Comparison of ENCODE assay signal across 17 cellular contexts in genomic region chr21:46063734-46064680, GRCh38. TPM values are rescaled to one million over a fixed set of nuclear protein-coding genes. Genes with fewer than 3 reads are reported as not detected.
DNase-seq lines count a peak whose midpoint lies in the region; ATAC-seq and TF ChIP-seq lines count a peak whose summit lies in the region.
"Had no signal": no experiment of that assay in that cellular context is flagged by ENCODE, and none has a peak within 500 bp of the region (broad histone marks: within the 10 kb centered on the region; RNA-seq: fewer than 3 reads in every experiment).

No MANE protein-coding gene starts in this region.

- H3K27ac Mint-ChIP-seq in activated naive CD8-positive, alpha-beta T cell treated with anti-CD3 and anti-CD28 coated beads, Interleukin-2, amount 10 ng/mL, durations not matched to agents 7 days and 5 days, result peak overlapping the region; percentile 11
- H3K27ac Mint-ChIP-seq in activated naive CD8-positive, alpha-beta T cell treated with anti-CD3 and anti-CD28 coated beads, Interleukin-2, amount 50 U/mL, for 24 hours, result no peak overlapping the region
- H3K27ac Mint-ChIP-seq in CD4-positive, alpha-beta T cell, result no peak overlapping the region
- no peak overlapping the region for H3K27ac Mint-ChIP-seq in stimulated activated effector memory CD8-positive, alpha-beta T cell treated with anti-CD3 and anti-CD28 coated beads, Interleukin-12 subunit alpha, Interleukin-12 subunit beta, amount 100 ng/mL, for 72 hours
- H3K27ac Mint-ChIP-seq: CD8-positive, alpha-beta memory T cell; immature natural killer cell had no signal

- DNase-seq in activated naive CD8-positive, alpha-beta T cell treated with anti-CD3 and anti-CD28 coated beads, Interleukin-2, amount 10 ng/mL, durations not matched to agents 7 days and 5 days, result no peak
- DNase-seq in activated naive CD8-positive, alpha-beta T cell treated with anti-CD3 and anti-CD28 coated beads, Interleukin-2, amount 50 U/mL, for 24 hours, result no peak
- DNase-seq in islet precursor cell, result peak; percentile 43
- peak; percentile 74 for DNase-seq in posterior vena cava (ENCODE audit: low spot score)
- DNase-seq in CD4-positive, alpha-beta T cell, result no peak
- DNase-seq in nucleus accumbens (lab: John Stamatoyannopoulos, UW), result no peak
- DNase-seq in stimulated activated effector memory CD8-positive, alpha-beta T cell treated with anti-CD3 and anti-CD28 coated beads, Interleukin-12 subunit alpha, Interleukin-12 subunit beta, amount 100 ng/mL, for 72 hours (ENCODE audit: low spot score in 2 of 2), result no peak
- no peak for DNase-seq in superior temporal gyrus (ENCODE audit: extremely low spot score)
- DNase-seq: activated gamma-delta T cell; glutamatergic neuron; immature natural killer cell; NCI-H2107; NCI-H748 treated with DMSO at 0.1 percent for 48 hours; stimulated activated CD4-positive, alpha-beta T cell treated with anti-CD3 and anti-CD28 coated beads, Interleukin-4, amount 100 ng/mL, for 4 hours had no signal

- peaks cover 26% of the 10 kb centered on the region for H3K27me3 ChIP-seq in CD4-positive, alpha-beta T cell (ENCODE audit: control insufficient read depth, insufficient read depth, low read length)
- H3K27me3 ChIP-seq: upper lobe of left lung had no signal

- no peaks in the 10 kb centered on the region for H3K36me3 Mint-ChIP-seq in activated naive CD8-positive, alpha-beta T cell treated with anti-CD3 and anti-CD28 coated beads, Interleukin-2, amount 10 ng/mL, durations not matched to agents 7 days and 5 days
- no peaks in the 10 kb centered on the region for H3K36me3 Mint-ChIP-seq in activated naive CD8-positive, alpha-beta T cell treated with anti-CD3 and anti-CD28 coated beads, Interleukin-2, amount 50 U/mL, for 24 hours (ENCODE audit: low read depth)
- H3K36me3 Mint-ChIP-seq in CD4-positive, alpha-beta T cell (ENCODE audit: low read depth), result no peaks in the 10 kb centered on the region
- peaks cover 5% of the 10 kb centered on the region for H3K36me3 Mint-ChIP-seq in stimulated activated effector memory CD8-positive, alpha-beta T cell treated with anti-CD3 and anti-CD28 coated beads, Interleukin-12 subunit alpha, Interleukin-12 subunit beta, amount 100 ng/mL, for 72 hours
- H3K36me3 Mint-ChIP-seq: CD8-positive, alpha-beta memory T cell; immature natural killer cell had no signal

- POLR2A ChIA-PET in activated naive CD8-positive, alpha-beta T cell treated with anti-CD3 and anti-CD28 coated beads, Interleukin-2, amount 10 ng/mL, durations not matched to agents 7 days and 5 days (lab: Charles Lee), result no interaction called here
- POLR2A ChIA-PET in CD4-positive, alpha-beta T cell (lab: Charles Lee), result no interaction called here

- intact Hi-C loops in posterior vena cava (cut with DNase I), result no loop called here
- intact Hi-C loops in CD4-positive, alpha-beta T cell (cut with DNase I, micrococcal nuclease), result no loop called here

- no peaks in the 10 kb centered on the region for H3K9me3 ChIP-seq in CD4-positive, alpha-beta T cell (ENCODE audit: control insufficient read depth, low read length)

- ATAC-seq in activated naive CD8-positive, alpha-beta T cell treated with anti-CD3 and anti-CD28 coated beads, Interleukin-2, amount 10 ng/mL, durations not matched to agents 7 days and 5 days (ENCODE audit: low read depth), result no peak
- ATAC-seq in activated naive CD8-positive, alpha-beta T cell treated with anti-CD3 and anti-CD28 coated beads, Interleukin-2, amount 50 U/mL, for 24 hours, result no peak
- no peak for ATAC-seq in CD4-positive, alpha-beta T cell (ENCODE audit: poor library complexity)
- ATAC-seq in stimulated activated effector memory CD8-positive, alpha-beta T cell treated with anti-CD3 and anti-CD28 coated beads, Interleukin-12 subunit alpha, Interleukin-12 subunit beta, amount 100 ng/mL, for 72 hours, result no peak
- ATAC-seq: Panc1 had no signal

- H3K9me3 Mint-ChIP-seq in activated naive CD8-positive, alpha-beta T cell treated with anti-CD3 and anti-CD28 coated beads, Interleukin-2, amount 10 ng/mL, durations not matched to agents 7 days and 5 days, result peaks cover 16% of the 10 kb centered on the region
- peaks cover 11% of the 10 kb centered on the region for H3K9me3 Mint-ChIP-seq in activated naive CD8-positive, alpha-beta T cell treated with anti-CD3 and anti-CD28 coated beads, Interleukin-2, amount 50 U/mL, for 24 hours
- no peaks in the 10 kb centered on the region for H3K9me3 Mint-ChIP-seq in CD4-positive, alpha-beta T cell
- no peaks in the 10 kb centered on the region for H3K9me3 Mint-ChIP-seq in stimulated activated effector memory CD8-positive, alpha-beta T cell treated with anti-CD3 and anti-CD28 coated beads, Interleukin-12 subunit alpha, Interleukin-12 subunit beta, amount 100 ng/mL, for 72 hours

- no peak overlapping the region for H3K27ac ChIP-seq in CD4-positive, alpha-beta T cell (ENCODE audit: low read depth, low read length)

- H3K27me3 Mint-ChIP-seq in activated naive CD8-positive, alpha-beta T cell treated with anti-CD3 and anti-CD28 coated beads, Interleukin-2, amount 10 ng/mL, durations not matched to agents 7 days and 5 days, result no peaks in the 10 kb centered on the region
- peaks cover 24% of the 10 kb centered on the region for H3K27me3 Mint-ChIP-seq in activated naive CD8-positive, alpha-beta T cell treated with anti-CD3 and anti-CD28 coated beads, Interleukin-2, amount 50 U/mL, for 24 hours
- H3K27me3 Mint-ChIP-seq in CD4-positive, alpha-beta T cell, result peaks cover 56% of the 10 kb centered on the region

- no peak overlapping the region for H3K4me3 Mint-ChIP-seq in activated naive CD8-positive, alpha-beta T cell treated with anti-CD3 and anti-CD28 coated beads, Interleukin-2, amount 10 ng/mL, durations not matched to agents 7 days and 5 days
- H3K4me3 Mint-ChIP-seq in activated naive CD8-positive, alpha-beta T cell treated with anti-CD3 and anti-CD28 coated beads, Interleukin-2, amount 50 U/mL, for 24 hours, result no peak overlapping the region
- no peak overlapping the region for H3K4me3 Mint-ChIP-seq in CD4-positive, alpha-beta T cell
- H3K4me3 Mint-ChIP-seq in stimulated activated effector memory CD8-positive, alpha-beta T cell treated with anti-CD3 and anti-CD28 coated beads, Interleukin-12 subunit alpha, Interleukin-12 subunit beta, amount 100 ng/mL, for 72 hours, result no peak overlapping the region
- H3K4me3 Mint-ChIP-seq: CD8-positive, alpha-beta memory T cell; immature natural killer cell had no signal

- CTCF ChIA-PET in CD4-positive, alpha-beta T cell (lab: Charles Lee), result no interaction called here

- no peak for TF ChIP-seq CTCF in CD4-positive, alpha-beta T cell (IDR thresholded peaks at IDR 0.05)

- peaks cover 9% of the 10 kb centered on the region for H3K4me1 Mint-ChIP-seq in activated naive CD8-positive, alpha-beta T cell treated with anti-CD3 and anti-CD28 coated beads, Interleukin-2, amount 10 ng/mL, durations not matched to agents 7 days and 5 days
- H3K4me1 Mint-ChIP-seq in activated naive CD8-positive, alpha-beta T cell treated with anti-CD3 and anti-CD28 coated beads, Interleukin-2, amount 50 U/mL, for 24 hours, result peaks cover 55% of the 10 kb centered on the region
- H3K4me1 Mint-ChIP-seq in CD4-positive, alpha-beta T cell (ENCODE audit: low read depth), result peaks cover 11% of the 10 kb centered on the region
- H3K4me1 Mint-ChIP-seq in stimulated activated effector memory CD8-positive, alpha-beta T cell treated with anti-CD3 and anti-CD28 coated beads, Interleukin-12 subunit alpha, Interleukin-12 subunit beta, amount 100 ng/mL, for 72 hours, result peaks cover 16% of the 10 kb centered on the region

RNA-seq across cellular contexts. Expression of gene COL6A2, which starts 33.9 kb away (rescaled TPM):
- total RNA-seq in activated naive CD8-positive, alpha-beta T cell treated with anti-CD3 and anti-CD28 coated beads, Interleukin-2, amount 10 ng/mL, durations not matched to agents 7 days and 5 days, result 10 to 100 TPM; 23.8 to 23.9 TPM
- 1,000 to 10,000 TPM; 1,504 to 1,642 TPM for total RNA-seq in posterior vena cava
- total RNA-seq in CD4-positive, alpha-beta T cell, result 10 to 100 TPM; 24.1 to 26.4 TPM

Comparison
In these comparisons a context has a peak if more than half of its experiments do, and no peak if none do; other contexts are left out.
1. DNase-seq: peak in islet precursor cell (single experiment) and posterior vena cava (single experiment); none in activated naive CD8-positive, alpha-beta T cell treated with anti-CD3 and anti-CD28 coated beads, Interleukin-2, amount 10 ng/mL, durations not matched to agents 7 days and 5 days (single experiment), activated naive CD8-positive, alpha-beta T cell treated with anti-CD3 and anti-CD28 coated beads, Interleukin-2, amount 50 U/mL, for 24 hours (single experiment), CD4-positive, alpha-beta T cell (0 of 10), nucleus accumbens (0 of 56), stimulated activated effector memory CD8-positive, alpha-beta T cell treated with anti-CD3 and anti-CD28 coated beads, Interleukin-12 subunit alpha, Interleukin-12 subunit beta, amount 100 ng/mL, for 72 hours (0 of 2) and superior temporal gyrus (single experiment).
2. RNA of gene COL6A2, which starts 33.9 kb away (total RNA-seq): 1,504 to 1,642 TPM in posterior vena cava; 24.1 to 26.4 TPM in CD4-positive, alpha-beta T cell and 23.8 to 23.9 TPM in activated naive CD8-positive, alpha-beta T cell treated with anti-CD3 and anti-CD28 coated beads, Interleukin-2, amount 10 ng/mL, durations not matched to agents 7 days and 5 days; every median in the first group is over 10 times any median in the second.